Comparison of ENCODE assay signal across 8 cellular contexts in genomic region chr9:89885156-89885555, GRCh38.
"Had no signal": no experiment of that assay in that cellular context is flagged by ENCODE, and none has a peak within 500 bp of the region (broad histone marks: within the 10 kb centered on the region; RNA-seq: fewer than 3 reads in every experiment).

No MANE protein-coding gene starts in this region.

- H3K27me3 ChIP-seq: ovary, SJCRH30 had no signal

- ATAC-seq: activated CD4-positive, CD25-positive, alpha-beta regulatory T cell treated with anti-CD3 and anti-CD28 coated beads, Interleukin-2, amount 50 U/mL, for 24 hours had no signal

- H3K4me3 ChIP-seq: ovary, SJCRH30, thoracic aorta had no signal

- H3K27ac ChIP-seq: ovary, SJCRH30, thoracic aorta had no signal

- H3K36me3 ChIP-seq: ovary, SJCRH30, thoracic aorta had no signal

- H3K9me3 ChIP-seq: ovary, SJCRH30, thoracic aorta had no signal

- DNase-seq: activated CD4-positive, alpha-beta T cell treated with anti-CD3 and anti-CD28 coated beads, Interleukin-2, amount 50 U/mL, for 4 hours; amygdala; dermis blood vessel endothelial cell; SJCRH30; stimulated activated naive CD4-positive, alpha-beta T cell had no signal
